15 cellular contexts compared by ENCODE assay signal in genomic region chr20:31516166-31516565, GRCh38. TPM values are rescaled to one million over a fixed set of nuclear protein-coding genes. Genes with fewer than 3 reads are reported as not detected.
DNase-seq lines count a peak whose midpoint lies in the region; ATAC-seq and TF ChIP-seq lines count a peak whose summit lies in the region.
"Had no signal": no experiment of that assay in that cellular context is flagged by ENCODE, and none has a peak within 500 bp of the region (broad histone marks: within the 10 kb centered on the region; RNA-seq: fewer than 3 reads in every experiment).

No MANE protein-coding gene starts in this region.

- H3K36me3 ChIP-seq in GM23248 (ENCODE audit: low read depth) = 0 out of 2 replicates have a peak, but pooled peaks cover 4% of the 10 kb centered on the region

- no peaks in the 10 kb centered on the region for H3K4me1 Mint-ChIP-seq in WTC11
- H3K4me1 Mint-ChIP-seq in activated CD8-positive, alpha-beta memory T cell treated with anti-CD3 and anti-CD28 coated beads, Interleukin-2, amount 10 ng/mL, durations not matched to agents 7 days and 5 days = peaks cover 20% of the 10 kb centered on the region

- H3K4me3 Mint-ChIP-seq in WTC11 = no peak overlapping the region
- H3K4me3 Mint-ChIP-seq in activated CD8-positive, alpha-beta memory T cell treated with anti-CD3 and anti-CD28 coated beads, Interleukin-2, amount 10 ng/mL, durations not matched to agents 7 days and 5 days = no peak overlapping the region
- H3K4me3 Mint-ChIP-seq: activated naive CD8-positive, alpha-beta T cell had no signal

- peaks cover 3% of the 10 kb centered on the region for H3K36me3 Mint-ChIP-seq in WTC11
- peaks cover 11% of the 10 kb centered on the region for H3K36me3 Mint-ChIP-seq in activated CD8-positive, alpha-beta memory T cell treated with anti-CD3 and anti-CD28 coated beads, Interleukin-2, amount 10 ng/mL, durations not matched to agents 7 days and 5 days

- WGBS in GM23248 (ENCODE audit: low coverage in 1 of 2, low lambda C conversion rate in 2 of 2, missing lambda C conversion rate in 2 of 2), 2 experiments = 69 to 75% methylated on average over 4 of the region's 4 CpGs

- H3K27ac ChIP-seq in GM23248 (peak overlapping the region; percentile 79), skin epidermis (peak overlapping the region in 11 of 21 experiments; percentile 10 to 96 (median 88))

- in situ Hi-C loops in GM23248 (cut with MboI) = no loop called here

- POLR2A ChIA-PET in WTC11 (lab: Charles Lee) = no interaction called here

- H3K9ac ChIP-seq in GM23248 = peak overlapping the region; percentile 97

- DNase-seq in GM23248 = peak; percentile 22
- DNase-seq in WTC11 (ENCODE audit: low spot score) = no peak
- DNase-seq in central memory CD4-positive, alpha-beta T cell = no peak
- no peak for DNase-seq in activated CD8-positive, alpha-beta memory T cell treated with anti-CD3 and anti-CD28 coated beads, Interleukin-2, amount 10 ng/mL, durations not matched to agents 7 days and 5 days
- DNase-seq: activated CD4-positive, alpha-beta T cell treated with anti-CD3 and anti-CD28 coated beads, Interleukin-2, amount 50 U/mL, for 1 hour; NCI-H2029; SHP77 treated with DMSO at 0.1 percent for 48 hours; stimulated activated naive CD4-positive, alpha-beta T cell treated with Interleukin-2 at 50 U/mL for 16 hours had no signal

- H3K4me2 ChIP-seq in GM23248 (ENCODE audit: unreplicated experiment) = peak overlapping the region; percentile 97

- H3K9me3 ChIP-seq in GM23248 (ENCODE audit: low read depth) = no peaks in the 10 kb centered on the region

- no peaks in the 10 kb centered on the region for H3K27me3 ChIP-seq in GM23248 (replicated peaks; ENCODE audit: insufficient read depth)

- H3K4me3 ChIP-seq in GM23248 (peak overlapping the region; percentile 96), iPS-11a (ENCODE audit: low read depth, low read length) (peak overlapping the region; percentile 2), skin epidermis (peak overlapping the region in 3 of 7 experiments; percentile 89 to 97 (median 92))

- TF ChIP-seq CTCF in WTC11 (IDR thresholded peaks at IDR 0.05) = no peak

- H3K4me1 ChIP-seq in GM23248 (ENCODE audit: insufficient read depth) = peaks cover 25% of the 10 kb centered on the region

- CTCF ChIA-PET in WTC11 (lab: Charles Lee) = interaction anchor here (1.6 kb wide), 1 partner anchor 41 kb away, joined by 10 read pairs; no protein-coding TSS in a partner anchor
- CTCF ChIA-PET in activated CD8-positive, alpha-beta memory T cell treated with anti-CD3 and anti-CD28 coated beads, Interleukin-2, amount 10 ng/mL, durations not matched to agents 7 days and 5 days (lab: Charles Lee) = interaction anchor here (0.8 to 2.9 kb wide), 6 partner anchors 13 to 208 kb away, joined by 3 to 12 read pairs (median 6); no protein-coding TSS in a partner anchor

- peaks cover 69% of the 10 kb centered on the region for H3K79me2 ChIP-seq in GM23248 (ENCODE audit: insufficient read depth)

- H2AFZ ChIP-seq in GM23248 = no peak overlapping the region

- ATAC-seq in WTC11 (no peak), HG02870 (IDR thresholded peaks at IDR 0.05; ENCODE audit: unreplicated experiment) (no peak), HG03025 (IDR thresholded peaks at IDR 0.05; ENCODE audit: low FRiP score, unreplicated experiment) (no peak)
- no peak for ATAC-seq in activated CD8-positive, alpha-beta memory T cell treated with anti-CD3 and anti-CD28 coated beads, Interleukin-2, amount 10 ng/mL, durations not matched to agents 7 days and 5 days

- H3K9me2 ChIP-seq in GM23248 (ENCODE audit: insufficient read depth) = no peaks in the 10 kb centered on the region

- H3K27ac Mint-ChIP-seq in WTC11 = no peak overlapping the region
- H3K27ac Mint-ChIP-seq in activated CD8-positive, alpha-beta memory T cell treated with anti-CD3 and anti-CD28 coated beads, Interleukin-2, amount 10 ng/mL, durations not matched to agents 7 days and 5 days = no peak overlapping the region
- H3K27ac Mint-ChIP-seq: activated naive CD8-positive, alpha-beta T cell had no signal

- no peaks in the 10 kb centered on the region for H3K27me3 Mint-ChIP-seq in WTC11 (ENCODE audit: low read depth)
- H3K27me3 Mint-ChIP-seq in activated CD8-positive, alpha-beta memory T cell treated with anti-CD3 and anti-CD28 coated beads, Interleukin-2, amount 10 ng/mL, durations not matched to agents 7 days and 5 days = no peaks in the 10 kb centered on the region
- H3K27me3 Mint-ChIP-seq: activated naive CD8-positive, alpha-beta T cell had no signal

- no peaks in the 10 kb centered on the region for H3K9me3 Mint-ChIP-seq in WTC11
- no peaks in the 10 kb centered on the region for H3K9me3 Mint-ChIP-seq in activated CD8-positive, alpha-beta memory T cell treated with anti-CD3 and anti-CD28 coated beads, Interleukin-2, amount 10 ng/mL, durations not matched to agents 7 days and 5 days (ENCODE audit: low read depth)

- peaks cover 18% of the 10 kb centered on the region; the same call in 1 of the 2 replicates for H4K20me1 ChIP-seq in GM23248 (ENCODE audit: insufficient read depth)

- peaks cover 16% of the 10 kb centered on the region; the same call in 1 of the 2 replicates for H3F3A ChIP-seq in GM23248 (ENCODE audit: insufficient read depth)

TF ChIP-seq in WTC11, 78 proteins besides CTCF, POLR2A, EP300 and RAD21:
- no peak for TF ChIP-seq ATF3 (CRISPR knock-in tag; conservative IDR thresholded peaks at IDR 0.05)
- 0 out of 2 replicates have a peak, but pooled peaks have one; percentile 39 for TF ChIP-seq GABPB1 (CRISPR knock-in tag; IDR thresholded peaks at IDR 0.05)
- TF ChIP-seq TP53 (CRISPR knock-in tag; IDR thresholded peaks at IDR 0.05) = no peak
TF ChIP-seq in WTC11: peak in this region for 1.

RNA-seq across cellular contexts. Expression of gene HM13, which starts 1.9 kb away (rescaled TPM):
- total RNA-seq in GM23248 (2014; rRNA removed; shearing (Covaris generic)) = 110 and 117 TPM in 2 replicates
- 424 and 434 TPM in 2 replicates for polyA plus RNA-seq in GM23248 (2016; fragmentation: Nextera tagmentation; extraction: Ambion mirVana)
- 93.3 to 103 TPM (median 101 TPM) in 3 replicates for total RNA-seq in WTC11 (2021)
- 100 to 1,000 TPM; 151 to 152 TPM for total RNA-seq in activated CD8-positive, alpha-beta memory T cell treated with anti-CD3 and anti-CD28 coated beads, Interleukin-2, amount 10 ng/mL, durations not matched to agents 7 days and 5 days

RNA-seq across cellular contexts. Expression of gene REM1, which starts 41.1 kb away (rescaled TPM):
- not detected in 2 replicates for total RNA-seq in GM23248 (2014; rRNA removed; shearing (Covaris generic))
- polyA plus RNA-seq in GM23248 (2016; fragmentation: Nextera tagmentation; extraction: Ambion mirVana) = not detected in 2 replicates
- not detected in 3 replicates for total RNA-seq in WTC11 (2021)
- not detected for total RNA-seq in activated CD8-positive, alpha-beta memory T cell treated with anti-CD3 and anti-CD28 coated beads, Interleukin-2, amount 10 ng/mL, durations not matched to agents 7 days and 5 days
- total RNA-seq: G401 had no signal

RNA-seq across cellular contexts. Expression of gene DEFB124, which starts 41.2 kb away (rescaled TPM):
- not detected in 2 replicates for total RNA-seq in GM23248 (2014; rRNA removed; shearing (Covaris generic))
- not detected in 2 replicates for polyA plus RNA-seq in GM23248 (2016; fragmentation: Nextera tagmentation; extraction: Ambion mirVana)
- not detected in 3 replicates for total RNA-seq in WTC11 (2021)
- total RNA-seq in activated CD8-positive, alpha-beta memory T cell treated with anti-CD3 and anti-CD28 coated beads, Interleukin-2, amount 10 ng/mL, durations not matched to agents 7 days and 5 days = not detected
- total RNA-seq: G401, lower leg skin had no signal
